ENCODE assay signal across 14 cellular contexts in the genomic region with DNA sequence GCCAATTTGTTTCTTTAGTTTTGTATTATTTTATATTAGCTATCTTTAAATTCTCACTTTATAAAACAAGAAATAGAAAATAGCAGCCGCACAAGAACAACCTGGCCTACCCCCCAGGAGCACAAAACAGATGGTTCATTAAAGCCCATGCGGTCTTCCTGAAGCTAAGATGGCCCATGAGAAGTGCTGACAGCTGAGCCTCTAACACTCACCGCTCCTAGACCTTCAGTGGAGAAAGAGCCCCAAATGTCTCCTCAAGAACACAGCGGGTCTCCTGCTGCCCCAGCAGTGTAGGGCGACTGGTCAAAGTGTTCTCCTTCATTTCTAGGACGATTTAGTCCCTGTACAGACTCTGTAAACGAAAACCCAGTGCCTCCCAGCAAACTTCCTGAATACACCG. TPM values are rescaled to one million over a fixed set of nuclear protein-coding genes. Genes with fewer than 3 reads are reported as not detected.
A peak's percentile ranks its signal among the peaks of the same experiment; 100 is the strongest.
DNase-seq lines count a peak whose midpoint lies in the region; ATAC-seq, FAIRE-seq and TF ChIP-seq lines count a peak whose summit lies in the region.
"Had no signal": no experiment of that assay in that cellular context is flagged by ENCODE, and none has a peak within 500 bp of the region (broad histone marks: within the 10 kb centered on the region; RNA-seq: fewer than 3 reads in every experiment).

No MANE protein-coding gene starts in this region.

- ATAC-seq in HepG2: no peak
- no peak for ATAC-seq in HG03025 (IDR thresholded peaks at IDR 0.05; ENCODE audit: low FRiP score, unreplicated experiment)
- no peak for ATAC-seq in HG02981 (IDR thresholded peaks at IDR 0.05; ENCODE audit: unreplicated experiment)

- intact Hi-C loops in HepG2 (cut with micrococcal nuclease; ENCODE audit: unreplicated experiment): no loop called here

- WGBS in liver: 71% methylated on average over 8 of the region's 8 CpGs
- WGBS in HepG2 (ENCODE audit: low lambda C conversion rate): 92% methylated on average over 8 of the region's 8 CpGs

- H3K4me1 ChIP-seq in liver (ENCODE audit: control insufficient read depth in 4 of 4, insufficient read depth in 4 of 4, low read length in 3 of 4): peaks cover 18 to 69% (median 51%) of the 10 kb centered on the region in 4 donors
- peaks cover 81% of the 10 kb centered on the region for H3K4me1 ChIP-seq in HepG2 (ENCODE audit: insufficient read depth, low read length)
- H3K4me1 ChIP-seq: SJSA1 had no signal

- H3K27me3 Mint-ChIP-seq in activated naive CD8-positive, alpha-beta T cell treated with anti-CD3 and anti-CD28 coated beads for 36 hours: no peaks in the 10 kb centered on the region
- H3K27me3 Mint-ChIP-seq in mesothelial cell of epicardium (ENCODE audit: low read depth): no peaks in the 10 kb centered on the region

- H4K20me1 ChIP-seq in HepG2 (ENCODE audit: insufficient read depth, low read length): peaks cover 92% of the 10 kb centered on the region

- no peak for TF ChIP-seq POLR2A in HepG2 (IDR thresholded peaks at IDR 0.05; ENCODE audit: insufficient read depth in 1 of 2, low read depth in 2 of 2, low read length in 2 of 2)

- POLR2A ChIA-PET in HepG2 (lab: Yijun Ruan, JAX): interaction anchor here (1.2 kb wide), 1 partner anchor 18 kb away, joined by 3 read pairs; no protein-coding TSS in a partner anchor

- no peaks in the 10 kb centered on the region for H3K9me3 ChIP-seq in liver (ENCODE audit: control insufficient read depth in 4 of 4, low read length in 3 of 4)
- no peaks in the 10 kb centered on the region for H3K9me3 ChIP-seq in HepG2 (ENCODE audit: low read length)
- H3K9me3 ChIP-seq: SJSA1 had no signal

- no peak for TF ChIP-seq EP300 in HepG2 (IDR thresholded peaks at IDR 0.05; ENCODE audit: low read depth in 2 of 2, low read length in 2 of 2)
- no peak for TF ChIP-seq EP300 in HepG2 (CRISPR knock-in tag; IDR thresholded peaks at IDR 0.05; ENCODE audit: borderline replicate concordance)

- peaks cover 74% of the 10 kb centered on the region for H3K36me3 Mint-ChIP-seq in activated naive CD8-positive, alpha-beta T cell treated with anti-CD3 and anti-CD28 coated beads for 36 hours
- peaks cover 8% of the 10 kb centered on the region for H3K36me3 Mint-ChIP-seq in mesothelial cell of epicardium

- no peak for FAIRE-seq in HepG2 (lab: Jason Lieb, UNC)
- no peak for FAIRE-seq in frontal cortex (lab: Jason Lieb, UNC)

- H3K9ac ChIP-seq in liver (ENCODE audit: low read depth in 1 of 2, low read length in 2 of 2) (no peak overlapping the region), HepG2 (ENCODE audit: insufficient read depth, low read depth, low read length) (no peak overlapping the region)

- peaks cover 98% of the 10 kb centered on the region for H3K79me2 ChIP-seq in HepG2 (ENCODE audit: insufficient read depth, low read length)

- in situ Hi-C loops in HepG2 (cut with HindIII; ENCODE audit: extremely low pct_ligation_motif_present, low pct_unique_long_range_greater_than_20kb): no loop called here

- peaks cover 91% of the 10 kb centered on the region for H3K4me1 Mint-ChIP-seq in activated naive CD8-positive, alpha-beta T cell treated with anti-CD3 and anti-CD28 coated beads for 36 hours
- peaks cover 52% of the 10 kb centered on the region for H3K4me1 Mint-ChIP-seq in mesothelial cell of epicardium

- CTCF ChIA-PET in HepG2 (lab: Yijun Ruan, JAX; ENCODE audit: low intra/inter-chr PET ratio, low total read pairs): no interaction called here

- no peak for DNase-seq in HepG2 (ENCODE audit: low spot score)
- no peak for DNase-seq in activated naive CD8-positive, alpha-beta T cell treated with anti-CD3 and anti-CD28 coated beads for 36 hours
- no peak for DNase-seq in mesothelial cell of epicardium (ENCODE audit: low spot score in 2 of 2, unreplicated experiment in 2 of 2)
- DNase-seq in stimulated activated CD4-positive, alpha-beta T cell treated with anti-CD3 and anti-CD28 coated beads, Interleukin-2, amount 100 ng/mL, for 24 hours: no peak
- DNase-seq in frontal cortex (ENCODE audit: low spot score in 2 of 2): no peak
- DNase-seq: activated CD4-positive, CD25-positive, alpha-beta regulatory T cell treated with anti-CD3 and anti-CD28 coated beads, Interleukin-2, amount 50 U/mL, for 72 hours; amniotic stem cell; NCI-H1436 treated with DMSO at 0.1 percent for 48 hours; NCI-H748 treated with DMSO at 0.1 percent for 48 hours had no signal

- no TSS peak for BruUV-seq in HepG2 (replicated peaks; lab: Mats Ljungman, UMichigan)

- no peak overlapping the region for H3K4me2 ChIP-seq in HepG2 (ENCODE audit: low read depth, low read length)

- peak overlapping the region; percentile 20 for H3K4me3 Mint-ChIP-seq in activated naive CD8-positive, alpha-beta T cell treated with anti-CD3 and anti-CD28 coated beads for 36 hours
- no peak overlapping the region for H3K4me3 Mint-ChIP-seq in mesothelial cell of epicardium

- TF ChIP-seq RAD21 in liver (IDR thresholded peaks at IDR 0.05) (no peak), HepG2 (CRISPR knock-in tag; IDR thresholded peaks at IDR 0.05) (no peak)

- H3K27ac Mint-ChIP-seq in activated naive CD8-positive, alpha-beta T cell treated with anti-CD3 and anti-CD28 coated beads for 36 hours: peak overlapping the region; percentile 94
- peak overlapping the region; percentile 76 for H3K27ac Mint-ChIP-seq in mesothelial cell of epicardium

- H3K27ac ChIP-seq in liver (ENCODE audit: low read depth in 1 of 2, low read length in 2 of 2) (peak overlapping the region; percentile 21 to 64), HepG2 (ENCODE audit: extremely low read length, insufficient read depth, low read length) (no peak overlapping the region)
- H3K27ac ChIP-seq: C4-2B, SJSA1 had no signal

- no peaks in the 10 kb centered on the region for H3K9me3 Mint-ChIP-seq in activated naive CD8-positive, alpha-beta T cell treated with anti-CD3 and anti-CD28 coated beads for 36 hours
- H3K9me3 Mint-ChIP-seq in mesothelial cell of epicardium: no peaks in the 10 kb centered on the region

- H3K36me3 ChIP-seq in liver (ENCODE audit: control insufficient read depth in 4 of 4, insufficient read depth in 3 of 4, low read depth in 1 of 4, low read length in 3 of 4) (peaks cover 0 to 11% (median 6%) of the 10 kb centered on the region in 4 donors), HepG2 (replicated peaks in 1 of 2; ENCODE audit: control insufficient read depth in 1 of 2, insufficient read depth in 2 of 2, low read length in 2 of 2) (peaks cover 4 to 18% of the 10 kb centered on the region in 2 experiments; a peak in 4 of 5 replicates)
- H3K36me3 ChIP-seq: SJSA1 had no signal

- no peak for TF ChIP-seq CTCF in liver (IDR thresholded peaks at IDR 0.05; ENCODE audit: low read depth, low read length, missing input control)
- TF ChIP-seq CTCF in HepG2 (CRISPR knock-in tag; IDR thresholded peaks at IDR 0.05): no peak
- TF ChIP-seq CTCF in mesothelial cell of epicardium (IDR thresholded peaks at IDR 0.05; ENCODE audit: unreplicated experiment): no peak

- H3K27me3 ChIP-seq in liver (ENCODE audit: control insufficient read depth in 4 of 4, insufficient read depth in 4 of 4, low read length in 3 of 4): no peaks in the 10 kb centered on the region
- H3K27me3 ChIP-seq in HepG2 (ENCODE audit: control insufficient read depth in 1 of 2, insufficient read depth in 2 of 2, low read length in 2 of 2): no peaks in the 10 kb centered on the region
- H3K27me3 ChIP-seq: SJSA1 had no signal

- no peak overlapping the region for H2AFZ ChIP-seq in HepG2 (ENCODE audit: low read length)

- H3K4me3 ChIP-seq in liver (ENCODE audit: low read depth in 1 of 3, low read length in 3 of 3): no peak overlapping the region
- no peak overlapping the region for H3K4me3 ChIP-seq in HepG2 (replicated peaks in 1 of 3; ENCODE audit: insufficient read depth in 1 of 3, low read depth in 2 of 3, low read length in 3 of 3)
- H3K4me3 ChIP-seq: SJSA1 had no signal

TF ChIP-seq in liver, 16 proteins besides CTCF, POLR2A, EP300 and RAD21 (continues in another document):
- no peak for TF ChIP-seq FOXA2 (IDR thresholded peaks at IDR 0.05)
- no peak for TF ChIP-seq YY1 (IDR thresholded peaks at IDR 0.05)
- no peak for TF ChIP-seq HNF4A (conservative IDR thresholded peaks at IDR 0.05)
- TF ChIP-seq HNF4G (IDR thresholded peaks at IDR 0.05): no peak
- no peak for TF ChIP-seq EGR1 (IDR thresholded peaks at IDR 0.05; ENCODE audit: low read depth in 2 of 2)
- TF ChIP-seq FOXA1 (IDR thresholded peaks at IDR 0.05): no peak

TF ChIP-seq in HepG2, 621 proteins besides CTCF, POLR2A, EP300 and RAD21:
- TF ChIP-seq MAFK (conservative IDR thresholded peaks at IDR 0.05 in 1 of 2, IDR thresholded peaks at IDR 0.05 in 1 of 2; ENCODE audit: low read length in 2 of 2): no peak
- TF ChIP-seq ZNF333 (CRISPR knock-in tag; IDR thresholded peaks at IDR 0.05; ENCODE audit: borderline replicate concordance): no peak
- no peak for TF ChIP-seq ZNF556 (CRISPR knock-in tag; IDR thresholded peaks at IDR 0.05; ENCODE audit: borderline replicate concordance)

RNA-seq across cellular contexts. Expression of gene LPIN2, which starts 45.1 kb away (rescaled TPM):
- total RNA-seq in liver: 100 to 1,000 TPM; 142 to 284 TPM
- 10 to 100 TPM; 58.6 to 63.3 TPM for polyA plus RNA-seq in liver
- total RNA-seq in HepG2 (2016; rRNA removed; fragmentation: Illumina TruSeq; extraction: Trizol): 46.0 and 59.5 TPM in 2 replicates
- total RNA-seq in HepG2 (2016; cell fraction: cytosol; rRNA removed; fragmentation: Illumina TruSeq; extraction: Trizol; ENCODE audit: low read depth): 12.8 and 14.6 TPM in 2 replicates
- total RNA-seq in HepG2 (2016; cell fraction: insoluble cytoplasmic fraction; rRNA removed; fragmentation: Illumina TruSeq; extraction: Trizol): 44.4 and 54.4 TPM in 2 replicates
- total RNA-seq in HepG2 (2016; cell fraction: membrane; rRNA removed; fragmentation: Illumina TruSeq; extraction: Trizol): 20.5 and 21.5 TPM in 2 replicates
- 50.5 and 53.1 TPM in 2 replicates for total RNA-seq in HepG2 (2016; cell fraction: nucleus; rRNA removed; fragmentation: Illumina TruSeq; extraction: Trizol)
- polyA plus RNA-seq in HepG2 (2011; rRNA removed): 110 and 119 TPM in 2 replicates
- 76.4 and 101 TPM in 2 replicates for polyA plus RNA-seq in HepG2 (2011; cell fraction: cytosol; rRNA removed)
- 114 and 124 TPM in 2 replicates for polyA plus RNA-seq in HepG2 (2011; cell fraction: nucleus; rRNA removed)
- 53.5 and 68.4 TPM in 2 replicates for polyA plus RNA-seq in HepG2 (2012)
- 1.7 and 2.2 TPM in 2 replicates for polyA plus RNA-seq in HepG2 (2016; cell fraction: cytosol; fragmentation: Illumina TruSeq; extraction: Trizol; ENCODE audit: low read depth)
- polyA plus RNA-seq in HepG2 (2016; cell fraction: insoluble cytoplasmic fraction; fragmentation: Illumina TruSeq; extraction: Trizol; ENCODE audit: low read depth): 32.7 and 38.7 TPM in 2 replicates
- 5.6 and 6.6 TPM in 2 replicates for polyA plus RNA-seq in HepG2 (2016; cell fraction: membrane; fragmentation: Illumina TruSeq; extraction: Trizol; ENCODE audit: low read depth)
- 51.6 and 53.6 TPM in 2 replicates for polyA plus RNA-seq in HepG2 (2016; cell fraction: nucleus; fragmentation: Illumina TruSeq; extraction: Trizol; ENCODE audit: insufficient read depth, low read depth)
- 31.2 and 149 TPM in 2 replicates for polyA minus RNA-seq in HepG2 (2011; rRNA and poly(A)+ RNA removed; ENCODE audit: low replicate concordance)
- polyA minus RNA-seq in HepG2 (2011; cell fraction: cytosol; rRNA and poly(A)+ RNA removed): 95.1 and 103 TPM in 2 replicates
- 171 and 204 TPM in 2 replicates for polyA minus RNA-seq in HepG2 (2011; cell fraction: nucleus; rRNA and poly(A)+ RNA removed)
- 10 to 100 TPM; 56.1 to 61.5 TPM for total RNA-seq in activated naive CD8-positive, alpha-beta T cell treated with anti-CD3 and anti-CD28 coated beads for 36 hours
- total RNA-seq in mesothelial cell of epicardium: 39.3 to 44.9 TPM (median 42.2 TPM) in 3 replicates
- total RNA-seq in frontal cortex: 28.5 TPM
